ENCODE assay signal across 8 cellular contexts in the genomic region with DNA sequence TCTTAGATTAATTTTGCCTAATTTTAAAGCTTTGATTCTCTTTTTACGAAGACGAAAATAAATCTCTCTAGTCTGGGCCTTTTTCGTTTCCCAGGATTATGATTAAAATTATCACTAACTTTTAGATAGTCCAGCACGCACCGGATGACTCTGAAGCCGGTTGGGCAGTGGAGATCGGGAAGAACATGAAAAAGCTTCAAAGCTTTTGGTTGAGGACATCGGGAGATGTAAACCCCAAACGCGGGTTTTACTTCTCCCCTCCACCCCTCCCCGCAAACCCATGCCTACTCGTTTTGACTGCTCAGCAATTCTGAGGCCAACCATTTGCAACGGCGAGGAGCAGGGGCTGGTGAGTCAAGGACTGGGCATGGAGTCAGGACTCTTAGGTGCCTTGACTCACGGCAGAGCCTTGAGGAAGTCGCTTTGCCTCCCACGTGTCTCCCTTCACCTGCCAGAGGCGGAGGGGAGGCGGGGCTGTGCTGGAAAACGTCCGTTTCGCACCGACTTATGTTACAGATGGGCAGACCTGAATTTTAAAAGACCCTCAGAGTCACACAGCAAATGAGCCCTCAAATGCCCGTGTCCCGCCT. TPM values are rescaled to one million over a fixed set of nuclear protein-coding genes. Genes with fewer than 3 reads are reported as not detected.
DNase-seq lines count a peak whose midpoint lies in the region; ATAC-seq and TF ChIP-seq lines count a peak whose summit lies in the region.

No MANE protein-coding gene starts in this region.

- intact Hi-C loops in aorta (cut with DNase I), result loop anchor here in 1 of 2 donors (2.0 to 5.0 kb wide), 2 partner anchors 81 to 120 kb away; partner anchors contain the start of genes ACACA, SYNRG and TADA2A

- peaks cover 29% of the 10 kb centered on the region for H3K4me1 ChIP-seq in hepatocyte (ENCODE audit: insufficient read depth)
- H3K4me1 ChIP-seq in aorta (ENCODE audit: control insufficient read depth in 1 of 2, insufficient read depth in 2 of 2, low read length in 2 of 2), result peaks cover 0 to 2% of the 10 kb centered on the region in 2 donors

- peak overlapping the region; percentile 99 for H3K4me2 ChIP-seq in hepatocyte

- ATAC-seq in T-cell (replicated peaks in 1 of 4) (peak; percentile 24 to 43 (median 34)), aorta (ENCODE audit: low FRiP score) (peak; percentile 82), GM18502 (IDR thresholded peaks at IDR 0.05; ENCODE audit: poor library complexity, unreplicated experiment) (no peak)

- H3K79me2 ChIP-seq in hepatocyte, result peaks cover 26% of the 10 kb centered on the region

- H3K36me3 Mint-ChIP-seq in T-cell, result no peaks in the 10 kb centered on the region

- H3K9me3 Mint-ChIP-seq in T-cell, result no peaks in the 10 kb centered on the region

- H3K9me3 ChIP-seq in hepatocyte (ENCODE audit: low read depth), result no peaks in the 10 kb centered on the region
- no peaks in the 10 kb centered on the region for H3K9me3 ChIP-seq in aorta (ENCODE audit: control insufficient read depth, low read length)

- 6% methylated on average over 25 of the region's 25 CpGs for WGBS in hepatocyte (ENCODE audit: low lambda C conversion rate, missing lambda C conversion rate)
- WGBS in aorta, 2 donors, result 0 to 1% methylated on average over 25 of the region's 25 CpGs

- in situ Hi-C loops in astrocyte of the cerebellum (cut with HindIII; ENCODE audit: low sequenced_read_pairs), result no loop called here

- peak overlapping the region; percentile 87 to 98 (median 94) for H3K4me3 Mint-ChIP-seq in T-cell

- peak overlapping the region; percentile 89 to 92 for H3K27ac Mint-ChIP-seq in T-cell

- TF ChIP-seq CTCF in GM12875 (IDR thresholded peaks at IDR 0.05; ENCODE audit: borderline replicate concordance, insufficient read depth, low read depth, low read length) (no peak), astrocyte of the cerebellum (IDR thresholded peaks at IDR 0.05; ENCODE audit: low read depth, low read length, missing control alignments) (no peak), hepatocyte (IDR thresholded peaks at IDR 0.05; ENCODE audit: poor library complexity) (no peak), retinal pigment epithelial cell (conservative IDR thresholded peaks at IDR 0.05; ENCODE audit: low read depth, low read length) (no peak)

- H3K9me2 ChIP-seq in hepatocyte (replicated peaks; ENCODE audit: insufficient read depth), result no peaks in the 10 kb centered on the region

- H3K4me3 ChIP-seq in GM12875 (ENCODE audit: low read depth, low read length) (peak overlapping the region; percentile 77), astrocyte of the cerebellum (ENCODE audit: low read depth, low read length) (peak overlapping the region; percentile 78), hepatocyte (peak overlapping the region; percentile 75), retinal pigment epithelial cell (ENCODE audit: low read length) (peak overlapping the region; percentile 70), aorta (ENCODE audit: low read length in 2 of 2) (peak overlapping the region; percentile 70 to 92)
- peak overlapping the region; percentile 74 for H3K4me3 ChIP-seq in Jurkat, Clone E6-1 (ENCODE audit: low read length)

- no peaks in the 10 kb centered on the region for H3K27me3 ChIP-seq in hepatocyte
- H3K27me3 ChIP-seq in aorta (ENCODE audit: control insufficient read depth in 1 of 2, insufficient read depth in 2 of 2, low read length in 1 of 2), result no peaks in the 10 kb centered on the region

- no peak for DNase-seq in Jurkat, Clone E6-1 (ENCODE audit: low read depth, low spot score)
- DNase-seq in T-cell (peak in 33 of 34 experiments; percentile 12 to 59 (median 32)), astrocyte of the cerebellum (ENCODE audit: low read depth) (peak; percentile 93), hepatocyte (ENCODE audit: low spot score) (peak; percentile 91), retinal pigment epithelial cell (ENCODE audit: low read depth) (peak; percentile 95), aorta (peak; percentile 87 to 93)

- peak overlapping the region; percentile 92 for H2AFZ ChIP-seq in hepatocyte

- no peaks in the 10 kb centered on the region for H4K20me1 ChIP-seq in hepatocyte (ENCODE audit: insufficient read depth, poor library complexity, severe bottlenecking)

- CTCF ChIA-PET in T-cell (lab: Charles Lee), result interaction anchor here in 1 of 2 donors (0.6 kb wide), 1 partner anchor 796 kb away, joined by 3 read pairs; no protein-coding TSS in a partner anchor

- POLR2A ChIA-PET in T-cell (lab: Charles Lee), result interaction anchor here (0.6 kb wide), 2 partner anchors 29 to 441 kb away, joined by 3 to 8 read pairs; no protein-coding TSS in a partner anchor

- H3K36me3 ChIP-seq in hepatocyte (replicated peaks; ENCODE audit: insufficient read depth, low read depth), result no peaks in the 10 kb centered on the region
- no peaks in the 10 kb centered on the region for H3K36me3 ChIP-seq in aorta (ENCODE audit: control insufficient read depth in 1 of 2, insufficient read depth in 2 of 2, low read length in 1 of 2)

- H3K27me3 Mint-ChIP-seq in T-cell, result no peaks in the 10 kb centered on the region

- H3K27ac ChIP-seq in hepatocyte (peak overlapping the region; percentile 87), aorta (ENCODE audit: low read depth in 1 of 2, low read length in 2 of 2) (peak overlapping the region in 1 of 2 donors; percentile 43)

- H3K4me1 Mint-ChIP-seq in T-cell, result peaks cover 27 to 33% (median 29%) of the 10 kb centered on the region in 3 donors

RNA-seq across cellular contexts. Expression of gene DUSP14, which starts 1.0 kb away (rescaled TPM):
- polyA plus RNA-seq in Jurkat, Clone E6-1 (2012; ENCODE audit: insufficient read depth, insufficient read length), result 30.7 TPM
- 1 to 10 TPM; 4.0 to 9.6 (median 5.4) TPM for total RNA-seq in T-cell
- 28.8 and 31.1 TPM in 2 replicates for total RNA-seq in hepatocyte
- polyA plus RNA-seq in hepatocyte, result 30.1 and 33.3 TPM in 2 replicates
- 1 to 10 TPM; 9.2 to 9.7 TPM for total RNA-seq in aorta
- 1 to 10 TPM; 3.8 to 6.4 TPM for polyA plus RNA-seq in aorta
